Comparison of ENCODE assay signal across 8 cellular contexts in genomic region chr19:10096615-10096963, GRCh38. TPM values are rescaled to one million over a fixed set of nuclear protein-coding genes. Genes with fewer than 3 reads are reported as not detected.
DNase-seq lines count a peak whose midpoint lies in the region; ATAC-seq and TF ChIP-seq lines count a peak whose summit lies in the region.

No MANE protein-coding gene starts in this region.

- H3K4me2 ChIP-seq in mammary epithelial cell (ENCODE audit: insufficient read depth, low read depth, low read length), result peak overlapping the region; percentile 99

- H2AFZ ChIP-seq in mammary epithelial cell (ENCODE audit: low read depth, low read length), result peak overlapping the region; percentile 99

- in situ Hi-C loops in mammary epithelial cell (cut with MboI; ENCODE audit: low sequenced_read_pairs in 2 of 2), result no loop called here

- H3K9me3 Mint-ChIP-seq in type B pancreatic cell, result no peaks in the 10 kb centered on the region

- 16% methylated on average over 16 of the region's 26 CpGs for WGBS in mammary epithelial cell (ENCODE audit: low coverage, missing lambda C conversion rate)
- 67 to 80% methylated on average over 18 to 19 of the region's 26 CpGs for WGBS in mesodermal cell (ENCODE audit: insufficient coverage in 2 of 2), 2 experiments

- DNase-seq in AG04449 (ENCODE audit: low read depth, low spot score), result no peak
- DNase-seq in HEK293T (ENCODE audit: extremely low spot score), result no peak
- DNase-seq in mammary epithelial cell, result no peak
- no peak for DNase-seq in COLO829 (ENCODE audit: low spot score)
- no peak for DNase-seq in type B pancreatic cell (ENCODE audit: extremely low spot score, unreplicated experiment)
- DNase-seq in NOMO-1 treated with dmso at 0.1 percent for 144 hours (lab: John Stamatoyannopoulos, UW; ENCODE audit: unreplicated experiment), result no peak

- peaks cover 4% of the 10 kb centered on the region for H3K4me1 Mint-ChIP-seq in type B pancreatic cell (ENCODE audit: unreplicated experiment)

- BruUV-seq in mammary epithelial cell (replicated peaks; lab: Mats Ljungman, UMichigan), result no TSS peak

- no peaks in the 10 kb centered on the region for H3K27me3 ChIP-seq in mammary epithelial cell (ENCODE audit: insufficient read depth, low read length)

- no peaks in the 10 kb centered on the region for H3K36me3 ChIP-seq in mammary epithelial cell (ENCODE audit: insufficient read depth, low read length)
- no peaks in the 10 kb centered on the region for H3K36me3 ChIP-seq in mesodermal cell (ENCODE audit: control insufficient read depth, insufficient read depth, low read length)

- POLR2A ChIA-PET in AG04449 (lab: Yijun Ruan, JAX) (interaction anchor here (0.9 to 1.8 kb wide), 4 partner anchors 10 to 176 kb away, joined by 3 to 6 read pairs (median 3); partner anchors contain the start of gene PPAN), HEK293T (lab: Yijun Ruan, JAX) (interaction anchor here (0.8 to 4.4 kb wide), 9 partner anchors 10 to 164 kb away, joined by 3 to 62 read pairs (median 4); partner anchors contain the start of genes EIF3G, P2RY11 and PPAN)

- ATAC-seq in GM18870 (IDR thresholded peaks at IDR 0.05; ENCODE audit: unreplicated experiment), result no peak

- dilution Hi-C loops in mammary epithelial cell (cut with HindIII; ENCODE audit: low sequenced_read_pairs), result loop anchor here (10.0 kb wide), 1 partner anchor 82 kb away; the partner anchor contains the start of genes COL5A3 and RDH8

- no peak for TF ChIP-seq CTCF in AG04449 (IDR thresholded peaks at IDR 0.05; ENCODE audit: insufficient read depth, low read length, missing control alignments)
- TF ChIP-seq CTCF in mammary epithelial cell (conservative IDR thresholded peaks at IDR 0.05 in 1 of 2, IDR thresholded peaks at IDR 0.05 in 1 of 2; ENCODE audit: extremely low read depth in 1 of 2, insufficient read depth in 1 of 2, low read depth in 1 of 2, low read length in 2 of 2), result no peak
- no peak for TF ChIP-seq CTCF in type B pancreatic cell (conservative IDR thresholded peaks at IDR 0.05)

- no peak overlapping the region for H3K27ac Mint-ChIP-seq in type B pancreatic cell

- intact Hi-C loops in mammary epithelial cell (cut with micrococcal nuclease), result no loop called here

- peak overlapping the region; percentile 3 for H3K27ac ChIP-seq in mammary epithelial cell (ENCODE audit: insufficient read depth, low read depth, low read length)
- H3K27ac ChIP-seq in mesodermal cell (ENCODE audit: low read depth, low read length, severe bottlenecking), result no peak overlapping the region

- CTCF ChIA-PET in AG04449 (lab: Yijun Ruan, JAX) (interaction anchor here (0.7 to 6.9 kb wide), 11 partner anchors 9 to 319 kb away, joined by 3 to 68 read pairs (median 3); partner anchors contain the start of genes EIF3G, PPAN and TYK2), HEK293T (lab: Yijun Ruan, JAX) (interaction anchor here (0.5 to 1.4 kb wide), 5 partner anchors 17 to 166 kb away, joined by 3 to 6 read pairs (median 5); no protein-coding TSS in a partner anchor), mammary epithelial cell (lab: Charles Lee; ENCODE audit: low non-redundant PET) (interaction anchor here (0.6 to 0.9 kb wide), 2 partner anchors 10 to 325 kb away, joined by 3 to 4 read pairs; partner anchors contain the start of gene PPAN)

- H3K79me2 ChIP-seq in mammary epithelial cell (ENCODE audit: insufficient read depth, low read length), result no peaks in the 10 kb centered on the region

- peaks cover 19% of the 10 kb centered on the region for H3K27me3 Mint-ChIP-seq in type B pancreatic cell

- H3K4me3 Mint-ChIP-seq in type B pancreatic cell, result no peak overlapping the region

- no peak overlapping the region for H3K9ac ChIP-seq in mammary epithelial cell (ENCODE audit: insufficient read depth, low read length)

- H3K4me1 ChIP-seq in mammary epithelial cell (ENCODE audit: insufficient read depth, low read length), result peaks cover 13% of the 10 kb centered on the region
- no peaks in the 10 kb centered on the region for H3K4me1 ChIP-seq in mesodermal cell (ENCODE audit: control insufficient read depth, insufficient read depth, low read length, poor library complexity, severe bottlenecking)

- H3K4me3 ChIP-seq in AG04449 (ENCODE audit: low read depth, low read length) (peak overlapping the region; percentile 59), mammary epithelial cell (replicated peaks in 1 of 3; ENCODE audit: insufficient read depth in 1 of 3, low read depth in 2 of 3, low read length in 3 of 3) (peak overlapping the region; percentile 43 to 55 (median 53)), mesodermal cell (ENCODE audit: extremely low read depth, insufficient read depth, low read length, poor library complexity, severe bottlenecking) (peak overlapping the region; percentile 25)

- peaks cover 5% of the 10 kb centered on the region for H3K36me3 Mint-ChIP-seq in type B pancreatic cell

- H4K20me1 ChIP-seq in mammary epithelial cell (ENCODE audit: insufficient read depth, low read length), result no peaks in the 10 kb centered on the region

- H3K9me3 ChIP-seq in mammary epithelial cell (replicated peaks; ENCODE audit: insufficient read depth, low read length) (no peaks in the 10 kb centered on the region), mesodermal cell (ENCODE audit: control insufficient read depth, low read length) (peaks cover 6% of the 10 kb centered on the region)

TF ChIP-seq in HEK293T, 16 proteins besides CTCF, POLR2A, EP300 and RAD21:
- TF ChIP-seq ARNT (IDR thresholded peaks at IDR 0.05), result no peak
- TF ChIP-seq ZNF384 (IDR thresholded peaks at IDR 0.05), result 0 out of 2 replicates have a peak, but pooled peaks have one; percentile 5
- TF ChIP-seq ELF4 (IDR thresholded peaks at IDR 0.05), result no peak
- TF ChIP-seq L3MBTL2 (conservative IDR thresholded peaks at IDR 0.05), result peak; percentile 60
TF ChIP-seq in HEK293T: peak in this region for 2.

RNA-seq across cellular contexts. Expression of gene ANGPTL6, which starts 5.9 kb away (rescaled TPM):
- total RNA-seq in mammary epithelial cell (not detected), type B pancreatic cell (ENCODE audit: low replicate concordance) (0.27 TPM in 1 of 2 replicates, not detected in the other)
- 0.26 TPM for polyA plus RNA-seq in mammary epithelial cell
- polyA minus RNA-seq in mammary epithelial cell, result not detected
- polyA plus RNA-seq in mesodermal cell (2013, experiment 1 of 2), result 2.1 TPM
- polyA plus RNA-seq in mesodermal cell (2013, experiment 2 of 2), result 2.5 TPM

RNA-seq across cellular contexts. Expression of gene PPAN, which starts 9.6 kb away (rescaled TPM):
- total RNA-seq in mammary epithelial cell (10 to 100 TPM; 26.8 to 72.6 TPM), type B pancreatic cell (ENCODE audit: low replicate concordance) (59.2 and 62.4 TPM in 2 replicates)
- 40.6 TPM for polyA plus RNA-seq in mammary epithelial cell
- polyA minus RNA-seq in mammary epithelial cell, result 97.0 TPM
- polyA plus RNA-seq in mesodermal cell (2013, experiment 1 of 2), result 22.3 TPM
- 17.6 TPM for polyA plus RNA-seq in mesodermal cell (2013, experiment 2 of 2)

RNA-seq across cellular contexts. Expression of gene SHFL, which starts 10.5 kb away (rescaled TPM):
- total RNA-seq in mammary epithelial cell, result 10 to 100 TPM; 14.3 to 22.4 TPM
- 17.5 TPM for polyA plus RNA-seq in mammary epithelial cell
- polyA minus RNA-seq in mammary epithelial cell, result 9.3 TPM
- 5.1 TPM for polyA plus RNA-seq in mesodermal cell (2013, experiment 1 of 2)
- 3.7 TPM for polyA plus RNA-seq in mesodermal cell (2013, experiment 2 of 2)
- total RNA-seq in type B pancreatic cell (ENCODE audit: low replicate concordance), result 16.8 and 18.9 TPM in 2 replicates

RNA-seq across cellular contexts. Expression of gene P2RY11, which starts 14.9 kb away (rescaled TPM):
- 10 to 100 TPM in 1 of 2 donors, 1 to 10 TPM in 1; 2.5 to 22.2 TPM for total RNA-seq in mammary epithelial cell
- 5.0 TPM for polyA plus RNA-seq in mammary epithelial cell
- not detected for polyA minus RNA-seq in mammary epithelial cell
- 6.2 TPM for polyA plus RNA-seq in mesodermal cell (2013, experiment 1 of 2)
- 3.2 TPM for polyA plus RNA-seq in mesodermal cell (2013, experiment 2 of 2)
- 22.7 and 26.0 TPM in 2 replicates for total RNA-seq in type B pancreatic cell (ENCODE audit: low replicate concordance)

RNA-seq across cellular contexts. Expression of gene EIF3G, which starts 23.1 kb away (rescaled TPM):
- total RNA-seq in mammary epithelial cell (100 to 1,000 TPM; 178 to 223 TPM), type B pancreatic cell (ENCODE audit: low replicate concordance) (179 and 215 TPM in 2 replicates)
- 178 TPM for polyA plus RNA-seq in mammary epithelial cell
- 105 TPM for polyA minus RNA-seq in mammary epithelial cell
- 179 TPM for polyA plus RNA-seq in mesodermal cell (2013, experiment 1 of 2)
- 158 TPM for polyA plus RNA-seq in mesodermal cell (2013, experiment 2 of 2)
